In the genomic region with DNA sequence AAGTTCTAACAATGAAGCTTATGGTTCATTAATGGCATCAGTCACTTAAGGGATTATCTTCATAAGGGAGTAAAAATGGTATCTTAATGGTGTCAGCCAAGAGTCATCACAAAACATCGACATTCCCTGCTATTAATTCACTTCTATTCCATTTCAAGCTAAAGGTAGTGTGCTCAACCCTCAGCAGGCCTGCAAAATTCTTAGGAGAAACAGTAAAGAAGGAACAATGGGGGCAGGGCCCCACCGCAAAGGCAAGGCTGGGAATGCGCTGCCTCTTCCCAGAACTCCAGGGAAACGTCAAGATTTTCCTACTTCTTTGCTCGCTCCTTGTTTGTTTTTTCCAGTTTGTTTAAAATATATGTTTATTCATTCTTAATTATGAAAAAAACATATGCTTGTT, we compare ENCODE assay signal across 10 cellular contexts.
DNase-seq lines count a peak whose midpoint lies in the region; ATAC-seq and TF ChIP-seq lines count a peak whose summit lies in the region.
"Had no signal": no experiment of that assay in that cellular context is flagged by ENCODE, and none has a peak within 500 bp of the region (broad histone marks: within the 10 kb centered on the region; RNA-seq: fewer than 3 reads in every experiment).

No MANE protein-coding gene starts in this region.

- TF ChIP-seq CTCF in SK-N-SH (IDR thresholded peaks at IDR 0.05): no peak

- no peaks in the 10 kb centered on the region for H3K9me2 ChIP-seq in SK-N-SH

- peaks cover 2 to 6% (median 4%) of the 10 kb centered on the region in 7 donors for H3K4me1 Mint-ChIP-seq in naive thymus-derived CD4-positive, alpha-beta T cell

- peak overlapping the region in 4 of 10 donors; percentile 6 to 71 (median 20) for H3K4me3 Mint-ChIP-seq in naive thymus-derived CD4-positive, alpha-beta T cell
- H3K4me3 Mint-ChIP-seq: activated CD4-positive, alpha-beta memory T cell treated with anti-CD3 and anti-CD28 coated beads, Interleukin-2, amount 10 ng/mL, durations not matched to agents 7 days and 5 days had no signal

- H3K4me3 ChIP-seq in SK-N-SH (ENCODE audit: low read depth in 2 of 2, low read length in 1 of 2): peak overlapping the region; percentile 29 to 56; a peak in 2 of 4 replicates
- peak overlapping the region; percentile 31 for H3K4me3 ChIP-seq in iPS-18a (ENCODE audit: low read length)
- H3K4me3 ChIP-seq in skeletal muscle satellite cell (ENCODE audit: low read length): no peak overlapping the region
- no peak overlapping the region for H3K4me3 ChIP-seq in naive thymus-derived CD4-positive, alpha-beta T cell (ENCODE audit: low read length)

- H3K36me3 ChIP-seq in ES-I3 (ENCODE audit: insufficient read depth, low read length) (no peaks in the 10 kb centered on the region), SK-N-SH (replicated peaks in 1 of 2; ENCODE audit: control insufficient read depth in 1 of 2, insufficient read depth in 2 of 2, low read length in 1 of 2) (no peaks in the 10 kb centered on the region), iPS-18a (ENCODE audit: control insufficient read depth, low read depth, low read length) (no peaks in the 10 kb centered on the region), skeletal muscle satellite cell (ENCODE audit: insufficient read depth, low read length) (no peaks in the 10 kb centered on the region)
- no peaks in the 10 kb centered on the region for H3K36me3 ChIP-seq in naive thymus-derived CD4-positive, alpha-beta T cell (ENCODE audit: control insufficient read depth in 2 of 3, insufficient read depth in 3 of 3, low read length in 3 of 3)

- H3K36me3 Mint-ChIP-seq in naive thymus-derived CD4-positive, alpha-beta T cell: peaks cover 0 to 9% (median 0%) of the 10 kb centered on the region in 5 donors

- H3K9ac ChIP-seq in ES-I3 (ENCODE audit: low read depth, low read length) (peak overlapping the region; percentile 58; the same call in 1 of the 2 replicates), SK-N-SH (no peak overlapping the region), iPS-18a (ENCODE audit: low read length) (peak overlapping the region; percentile 34), skeletal muscle satellite cell (ENCODE audit: low read depth, low read length) (peak overlapping the region; percentile 3)

- H3K27me3 Mint-ChIP-seq in naive thymus-derived CD4-positive, alpha-beta T cell: peaks cover 32 to 53% (median 42%) of the 10 kb centered on the region in 5 donors

- CTCF ChIA-PET in SK-N-SH (lab: Yijun Ruan, JAX): interaction anchor here (0.5 to 2.8 kb wide), 23 partner anchors 10 to 924 kb away, joined by 3 to 21 read pairs (median 4); no protein-coding TSS in a partner anchor
- CTCF ChIA-PET in naive thymus-derived CD4-positive, alpha-beta T cell (lab: Charles Lee): interaction anchor here (0.6 to 1.8 kb wide), 7 partner anchors 10 to 338 kb away, joined by 3 to 19 read pairs (median 4); no protein-coding TSS in a partner anchor

- H3K4me1 ChIP-seq in ES-I3 (ENCODE audit: insufficient read depth, low read length): peaks cover 26% of the 10 kb centered on the region
- peaks cover 9 to 16% of the 10 kb centered on the region in 2 experiments; a peak in 3 of 4 replicates for H3K4me1 ChIP-seq in SK-N-SH (ENCODE audit: control insufficient read depth in 1 of 2, insufficient read depth in 2 of 2, low read depth in 1 of 2, low read length in 1 of 2)
- H3K4me1 ChIP-seq in iPS-18a (ENCODE audit: control insufficient read depth, low read depth, low read length): peaks cover 18% of the 10 kb centered on the region
- peaks cover 13% of the 10 kb centered on the region for H3K4me1 ChIP-seq in skeletal muscle satellite cell (ENCODE audit: control insufficient read depth, insufficient read depth, low read length)
- no peaks in the 10 kb centered on the region for H3K4me1 ChIP-seq in naive thymus-derived CD4-positive, alpha-beta T cell (ENCODE audit: control insufficient read depth in 2 of 2, insufficient read depth in 2 of 2, low read length in 2 of 2)

- H3K27ac ChIP-seq in SK-N-SH (ENCODE audit: low read depth in 2 of 2, low read length in 1 of 2) (no peak overlapping the region), iPS-18a (ENCODE audit: low read length) (no peak overlapping the region), substantia nigra (ENCODE audit: low read depth, low read length, poor library complexity, severe bottlenecking) (no peak overlapping the region)
- H3K27ac ChIP-seq in naive thymus-derived CD4-positive, alpha-beta T cell (ENCODE audit: low read depth, low read length): no peak overlapping the region
- H3K27ac ChIP-seq: RWPE1 had no signal

- H3K9me3 ChIP-seq in ES-I3 (ENCODE audit: control insufficient read depth, insufficient read depth, low read length): no peaks in the 10 kb centered on the region
- H3K9me3 ChIP-seq in SK-N-SH: no peaks in the 10 kb centered on the region; the same call in 1 of the 2 replicates
- no peaks in the 10 kb centered on the region for H3K9me3 ChIP-seq in iPS-18a (ENCODE audit: control insufficient read depth, low read depth, low read length)
- H3K9me3 ChIP-seq in skeletal muscle satellite cell (replicated peaks; ENCODE audit: low read length): no peaks in the 10 kb centered on the region
- H3K9me3 ChIP-seq in naive thymus-derived CD4-positive, alpha-beta T cell (ENCODE audit: control insufficient read depth in 2 of 3, low read length in 3 of 3): no peaks in the 10 kb centered on the region

- WGBS in SK-N-SH (ENCODE audit: low lambda C conversion rate): 61% methylated on average over 5 of the region's 5 CpGs

- POLR2A ChIA-PET in SK-N-SH (lab: Yijun Ruan, JAX): interaction anchor here (1.3 to 1.4 kb wide), 2 partner anchors 249 to 250 kb away, joined by 3 to 4 read pairs; a partner anchor contains a TSS
- POLR2A ChIA-PET in naive thymus-derived CD4-positive, alpha-beta T cell (lab: Charles Lee): no interaction called here

- peaks cover 0 to 6% (median 0%) of the 10 kb centered on the region in 11 donors for H3K9me3 Mint-ChIP-seq in naive thymus-derived CD4-positive, alpha-beta T cell
- H3K9me3 Mint-ChIP-seq: activated CD4-positive, alpha-beta memory T cell treated with anti-CD3 and anti-CD28 coated beads, Interleukin-2, amount 10 ng/mL, durations not matched to agents 7 days and 5 days had no signal

- H3K27me3 ChIP-seq in SK-N-SH (ENCODE audit: insufficient read depth): no peaks in the 10 kb centered on the region
- peaks cover 13% of the 10 kb centered on the region for H3K27me3 ChIP-seq in iPS-18a (ENCODE audit: control insufficient read depth, insufficient read depth, low read length)
- peaks cover 3% of the 10 kb centered on the region for H3K27me3 ChIP-seq in skeletal muscle satellite cell (ENCODE audit: control insufficient read depth, insufficient read depth, low read length)
- no peaks in the 10 kb centered on the region for H3K27me3 ChIP-seq in naive thymus-derived CD4-positive, alpha-beta T cell (ENCODE audit: control insufficient read depth in 2 of 2, insufficient read depth in 2 of 2, low read length in 2 of 2)

- no peak overlapping the region for H3K27ac Mint-ChIP-seq in naive thymus-derived CD4-positive, alpha-beta T cell
- H3K27ac Mint-ChIP-seq: activated CD4-positive, alpha-beta memory T cell treated with anti-CD3 and anti-CD28 coated beads, Interleukin-2, amount 10 ng/mL, durations not matched to agents 7 days and 5 days had no signal

- intact Hi-C loops in naive thymus-derived CD4-positive, alpha-beta T cell (cut with micrococcal nuclease): loop anchor here (1.0 to 2.0 kb wide), 4 partner anchors 253 to 284 kb away; no protein-coding TSS in a partner anchor

- H3F3A ChIP-seq in SK-N-SH (replicated peaks; ENCODE audit: insufficient read depth): no peaks in the 10 kb centered on the region

- no peaks in the 10 kb centered on the region for H4K20me1 ChIP-seq in SK-N-SH (ENCODE audit: insufficient read depth)

- H3K4me2 ChIP-seq in SK-N-SH (peak overlapping the region; percentile 13), skeletal muscle satellite cell (ENCODE audit: low read length) (peak overlapping the region; percentile 68)

- peak overlapping the region; percentile 73 for H2AFZ ChIP-seq in SK-N-SH (ENCODE audit: low read depth)

- TF ChIP-seq RAD21 in SK-N-SH (IDR thresholded peaks at IDR 0.05; ENCODE audit: low read length): no peak

- TF ChIP-seq EP300 in SK-N-SH (IDR thresholded peaks at IDR 0.05; ENCODE audit: borderline replicate concordance in 1 of 2, low read depth in 1 of 2, low read length in 1 of 2): no peak

- DNase-seq in SK-N-SH (peak; percentile 17), NCI-H226 (no peak), substantia nigra (lab: John Stamatoyannopoulos, UW) (no peak), NCI-H128 (lab: John Stamatoyannopoulos, UW; ENCODE audit: unreplicated experiment) (no peak)
- no peak for DNase-seq in naive thymus-derived CD4-positive, alpha-beta T cell

- ATAC-seq in naive thymus-derived CD4-positive, alpha-beta T cell: no peak

- H3K79me2 ChIP-seq in SK-N-SH (ENCODE audit: insufficient read depth): no peaks in the 10 kb centered on the region

TF ChIP-seq in SK-N-SH, 30 proteins besides CTCF, POLR2A, EP300 and RAD21:
- no peak for TF ChIP-seq SIN3A (IDR thresholded peaks at IDR 0.05; ENCODE audit: borderline replicate concordance, low read depth, low read length)
- TF ChIP-seq, protein P1, sequence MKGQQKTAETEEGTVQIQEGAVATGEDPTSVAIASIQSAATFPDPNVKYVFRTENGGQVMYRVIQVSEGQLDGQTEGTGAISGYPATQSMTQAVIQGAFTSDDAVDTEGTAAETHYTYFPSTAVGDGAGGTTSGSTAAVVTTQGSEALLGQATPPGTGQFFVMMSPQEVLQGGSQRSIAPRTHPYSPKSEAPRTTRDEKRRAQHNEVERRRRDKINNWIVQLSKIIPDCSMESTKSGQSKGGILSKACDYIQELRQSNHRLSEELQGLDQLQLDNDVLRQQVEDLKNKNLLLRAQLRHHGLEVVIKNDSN (IDR thresholded peaks at IDR 0.05; ENCODE audit: borderline replicate concordance, low read depth): no peak
- TF ChIP-seq TCF12 (IDR thresholded peaks at IDR 0.05): no peak
- TF ChIP-seq RFX5 (IDR thresholded peaks at IDR 0.05; ENCODE audit: low read length): no peak
- TF ChIP-seq EZH2phosphoT487 (IDR thresholded peaks at IDR 0.05; ENCODE audit: borderline replicate concordance, low read depth): no peak
- no peak for TF ChIP-seq FOXM1 (IDR thresholded peaks at IDR 0.05; ENCODE audit: low read depth)
- no peak for TF ChIP-seq NFIC (IDR thresholded peaks at IDR 0.05; ENCODE audit: borderline replicate concordance)

Comparison
In these comparisons a context has a peak if more than half of its experiments do, and no peak if none do; other contexts are left out.
1. H3K4me3 ChIP-seq: peak in SK-N-SH (2 of 2) and iPS-18a (single experiment); none in skeletal muscle satellite cell (single experiment) and naive thymus-derived CD4-positive, alpha-beta T cell (single experiment).